In the genomic region with DNA sequence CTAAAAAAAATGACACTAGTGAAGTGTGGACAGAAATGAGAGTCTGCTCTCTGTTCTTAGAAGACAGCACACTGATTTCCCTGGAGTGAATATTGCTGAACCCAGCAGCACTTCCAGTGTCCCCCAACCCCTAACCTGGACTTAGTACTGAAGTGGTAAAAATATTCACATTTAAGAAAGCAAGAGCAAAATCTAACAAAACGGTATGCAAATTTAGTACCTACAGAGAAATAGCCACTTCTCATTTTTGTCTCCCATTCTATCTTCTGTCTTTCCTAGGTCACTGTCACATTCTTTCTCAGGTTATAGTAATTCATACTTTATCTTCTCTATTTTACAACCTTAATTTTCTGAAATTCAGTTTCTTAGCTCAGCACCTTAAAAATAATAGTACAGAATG, we compare ENCODE assay signal across 12 cellular contexts.
"Had no signal": no experiment of that assay in that cellular context is flagged by ENCODE, and none has a peak within 500 bp of the region (broad histone marks: within the 10 kb centered on the region; RNA-seq: fewer than 3 reads in every experiment).

No MANE protein-coding gene starts in this region.

- H3K9me3 Mint-ChIP-seq: activated CD4-positive, alpha-beta T cell treated with anti-CD3 and anti-CD28 coated beads, Interleukin-2, amount 10 ng/mL, durations not matched to agents 24 days and 14 days; activated naive CD4-positive, alpha-beta T cell treated with anti-CD3 and anti-CD28 coated beads, Interleukin-2, amount 10 ng/mL, durations not matched to agents 7 days and 5 days; activated T-helper 17 cell treated with anti-CD3 and anti-CD28 coated beads, Interleukin-2, amount 50 U/mL, for 72 hours; nephron progenitor cell had no signal

- H3K36me3 Mint-ChIP-seq: activated naive CD4-positive, alpha-beta T cell treated with anti-CD3 and anti-CD28 coated beads, Interleukin-2, amount 10 ng/mL, durations not matched to agents 7 days and 5 days had no signal

- H3K4me3 ChIP-seq: adrenal gland, esophagus squamous epithelium, sigmoid colon, upper lobe of left lung had no signal

- H3K27me3 Mint-ChIP-seq: activated CD4-positive, alpha-beta T cell treated with anti-CD3 and anti-CD28 coated beads, Interleukin-2, amount 10 ng/mL, durations not matched to agents 24 days and 14 days; activated naive CD4-positive, alpha-beta T cell treated with anti-CD3 and anti-CD28 coated beads, Interleukin-2, amount 10 ng/mL, durations not matched to agents 7 days and 5 days; activated T-helper 17 cell treated with anti-CD3 and anti-CD28 coated beads, Interleukin-2, amount 50 U/mL, for 72 hours had no signal

- FAIRE-seq: colon had no signal

- H3K4me1 ChIP-seq: adrenal gland, esophagus squamous epithelium, upper lobe of left lung had no signal

- H3K4me1 Mint-ChIP-seq: activated CD4-positive, alpha-beta T cell treated with anti-CD3 and anti-CD28 coated beads, Interleukin-2, amount 10 ng/mL, durations not matched to agents 24 days and 14 days; activated naive CD4-positive, alpha-beta T cell treated with anti-CD3 and anti-CD28 coated beads, Interleukin-2, amount 10 ng/mL, durations not matched to agents 7 days and 5 days; activated T-helper 17 cell treated with anti-CD3 and anti-CD28 coated beads, Interleukin-2, amount 50 U/mL, for 72 hours had no signal

- H3K36me3 ChIP-seq: adrenal gland, esophagus squamous epithelium, sigmoid colon, upper lobe of left lung had no signal

- H3K4me3 Mint-ChIP-seq: activated CD4-positive, alpha-beta T cell treated with anti-CD3 and anti-CD28 coated beads, Interleukin-2, amount 10 ng/mL, durations not matched to agents 24 days and 14 days; activated naive CD4-positive, alpha-beta T cell treated with anti-CD3 and anti-CD28 coated beads, Interleukin-2, amount 10 ng/mL, durations not matched to agents 7 days and 5 days; activated T-helper 17 cell treated with anti-CD3 and anti-CD28 coated beads, Interleukin-2, amount 50 U/mL, for 72 hours; nephron progenitor cell had no signal

- H3K27ac ChIP-seq: adrenal gland, esophagus squamous epithelium, upper lobe of left lung had no signal

- H3K27me3 ChIP-seq: adrenal gland, esophagus squamous epithelium, sigmoid colon, upper lobe of left lung had no signal

- H3K9me3 ChIP-seq: adrenal gland, esophagus squamous epithelium, sigmoid colon, upper lobe of left lung had no signal

- ATAC-seq: activated T-helper 17 cell treated with anti-CD3 and anti-CD28 coated beads, Interleukin-2, amount 50 U/mL, for 72 hours; stimulated activated naive CD8-positive, alpha-beta T cell treated with anti-CD3 and anti-CD28 coated beads, Interleukin-15, Interleukin-2, amounts not matched to agents 100 U/mL and 50 U/mL, for 24 hours had no signal

- DNase-seq: activated CD4-positive, alpha-beta T cell treated with anti-CD3 and anti-CD28 coated beads, Interleukin-2, amount 10 ng/mL, durations not matched to agents 24 days and 14 days; activated naive CD4-positive, alpha-beta T cell treated with anti-CD3 and anti-CD28 coated beads, Interleukin-2, amount 10 ng/mL, durations not matched to agents 7 days and 5 days; adrenal gland; esophagus squamous epithelium; head of caudate nucleus; left colon; sigmoid colon; upper lobe of left lung had no signal
